25 cellular contexts compared by ENCODE assay signal in the genomic region with DNA sequence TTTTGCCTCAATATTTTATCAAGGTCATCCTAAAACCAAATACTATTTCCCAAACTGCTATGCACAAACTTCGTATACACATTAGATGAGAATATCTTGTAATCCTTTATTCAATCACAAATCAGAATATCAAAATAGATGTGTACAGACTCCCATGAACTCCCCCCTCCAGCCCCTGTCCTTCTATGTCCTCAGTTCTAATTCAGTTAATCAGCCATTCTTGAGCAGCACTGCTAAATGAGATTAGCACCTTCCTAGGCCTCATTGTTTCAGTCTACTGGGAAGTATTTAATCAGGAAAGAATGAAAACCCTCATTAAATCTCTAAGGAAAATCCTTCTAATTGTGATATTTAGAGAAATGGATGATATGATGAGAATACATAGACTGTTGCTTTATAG. TPM values are rescaled to one million over a fixed set of nuclear protein-coding genes. Genes with fewer than 3 reads are reported as not detected.
"Had no signal": no experiment of that assay in that cellular context is flagged by ENCODE, and none has a peak within 500 bp of the region (broad histone marks: within the 10 kb centered on the region; RNA-seq: fewer than 3 reads in every experiment).

No MANE protein-coding gene starts in this region.

- FAIRE-seq: bronchial epithelial cell had no signal

- H3K36me3 ChIP-seq: MG63 had no signal

- H3K27me3 ChIP-seq: body of pancreas, MG63 had no signal

- H3K9me3 ChIP-seq: body of pancreas had no signal

- DNase-seq: activated B cell treated with CpG ODN at 0.5 μM for 24 hours; activated CD4-positive, alpha-beta T cell treated with anti-CD3 and anti-CD28 coated beads for 1 hour; activated CD4-positive, alpha-beta T cell treated with anti-CD3 and anti-CD28 coated beads, Interleukin-2, amount 50 U/mL, for 48 hours; activated CD8-positive, alpha-beta memory T cell treated with anti-CD3 and anti-CD28 coated beads, Interleukin-2, amount 10 ng/mL, durations not matched to agents 7 days and 5 days; activated effector memory CD4-positive, alpha-beta T cell treated with Interleukin-2 at 50 U/mL for 16 hours; activated naive CD4-positive, alpha-beta T cell; activated T-cell treated with anti-CD3 and anti-CD28 coated beads, Interleukin-2, amount 50 U/mL, for 24 hours; aorta; body of pancreas; MG63; MV-4-11; NCI-H1105; NCI-H1436 treated with DMSO at 0.1 percent for 48 hours; NCI-H187 treated with DMSO at 0.1 percent for 48 hours; NCI-H2081 treated with DMSO at 0.1 percent for 48 hours; NCI-H446 treated with DMSO at 0.1 percent for 48 hours; NCI-H526; NCI-H774; NK-92 treated with Interleukin-12 subunit alpha and Interleukin-12 subunit beta, amount 100 ng/mL, for 24 hours; OCI-M1; SHP77 treated with DMSO at 0.1 percent for 48 hours; T-helper 17 cell; T-helper 9 cell had no signal

- H3K4me3 ChIP-seq: body of pancreas, MG63 had no signal

- ATAC-seq: activated CD8-positive, alpha-beta memory T cell treated with anti-CD3 and anti-CD28 coated beads, Interleukin-2, amount 10 ng/mL, durations not matched to agents 7 days and 5 days; body of pancreas; Panc1; T-helper 17 cell had no signal

- H3K27ac ChIP-seq: body of pancreas had no signal

RNA-seq across cellular contexts. Expression of a gene that starts 36.6 kb away (rescaled TPM):
- total RNA-seq: activated B cell treated with CpG ODN at 0.5 μM for 24 hours, T-helper 17 cell had no signal
